Comparison of ENCODE assay signal across 1 cellular context in the genomic region with DNA sequence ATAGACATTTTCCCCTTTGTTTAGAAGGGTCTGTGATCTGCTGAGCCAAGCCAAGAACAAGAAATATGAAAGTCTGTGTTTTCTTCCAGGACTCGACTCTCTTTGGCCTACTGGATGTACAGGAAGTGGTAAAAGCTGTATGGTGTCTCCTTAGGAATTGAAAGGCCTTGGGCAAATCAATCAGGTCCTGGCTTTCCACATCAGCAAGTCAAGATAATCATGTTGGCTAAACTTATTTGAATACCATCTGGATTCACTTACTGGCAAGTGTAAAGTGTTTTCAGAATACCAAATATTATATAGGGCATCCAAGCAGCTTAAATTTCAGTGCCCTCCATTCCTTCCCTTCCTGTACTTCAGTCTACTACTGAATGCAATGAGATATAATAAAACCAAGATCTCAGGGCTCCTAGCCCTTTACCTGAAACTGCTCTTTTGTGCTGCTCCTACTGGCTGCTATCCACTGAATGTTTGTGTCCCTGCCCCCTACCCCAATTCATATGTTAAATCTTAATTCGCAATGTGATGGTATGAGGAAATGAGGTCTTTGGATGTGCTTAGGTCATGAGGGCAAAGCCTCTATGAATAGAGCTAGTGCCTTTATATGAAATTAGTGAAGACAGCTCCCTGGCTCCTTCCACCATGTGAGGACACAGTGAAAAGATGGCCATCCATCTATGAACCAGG.
TF ChIP-seq lines count a peak whose summit lies in the region.

No MANE protein-coding gene starts in this region.

TF ChIP-seq in WTC11, 78 proteins besides CTCF, POLR2A, EP300 and RAD21 (continued from another document):
- TF ChIP-seq STAT6 (CRISPR knock-in tag; conservative IDR thresholded peaks at IDR 0.05; ENCODE audit: low read depth) (no peak), JAZF1 (CRISPR knock-in tag; IDR thresholded peaks at IDR 0.05) (no peak), SMAD3 (CRISPR knock-in tag; IDR thresholded peaks at IDR 0.05; ENCODE audit: borderline replicate concordance) (no peak), MYBL2 (CRISPR knock-in tag; IDR thresholded peaks at IDR 0.05) (no peak), NFYB (CRISPR knock-in tag; conservative IDR thresholded peaks at IDR 0.05; ENCODE audit: low read depth) (no peak), GABPB1 (CRISPR knock-in tag; IDR thresholded peaks at IDR 0.05) (no peak), TEAD1 (CRISPR knock-in tag; IDR thresholded peaks at IDR 0.05) (no peak), SP1 (CRISPR knock-in tag; conservative IDR thresholded peaks at IDR 0.05) (no peak), ATF1 (CRISPR knock-in tag; IDR thresholded peaks at IDR 0.05) (no peak), RELA (CRISPR knock-in tag; IDR thresholded peaks at IDR 0.05; ENCODE audit: borderline replicate concordance) (no peak)
- TF ChIP-seq, protein P1, sequence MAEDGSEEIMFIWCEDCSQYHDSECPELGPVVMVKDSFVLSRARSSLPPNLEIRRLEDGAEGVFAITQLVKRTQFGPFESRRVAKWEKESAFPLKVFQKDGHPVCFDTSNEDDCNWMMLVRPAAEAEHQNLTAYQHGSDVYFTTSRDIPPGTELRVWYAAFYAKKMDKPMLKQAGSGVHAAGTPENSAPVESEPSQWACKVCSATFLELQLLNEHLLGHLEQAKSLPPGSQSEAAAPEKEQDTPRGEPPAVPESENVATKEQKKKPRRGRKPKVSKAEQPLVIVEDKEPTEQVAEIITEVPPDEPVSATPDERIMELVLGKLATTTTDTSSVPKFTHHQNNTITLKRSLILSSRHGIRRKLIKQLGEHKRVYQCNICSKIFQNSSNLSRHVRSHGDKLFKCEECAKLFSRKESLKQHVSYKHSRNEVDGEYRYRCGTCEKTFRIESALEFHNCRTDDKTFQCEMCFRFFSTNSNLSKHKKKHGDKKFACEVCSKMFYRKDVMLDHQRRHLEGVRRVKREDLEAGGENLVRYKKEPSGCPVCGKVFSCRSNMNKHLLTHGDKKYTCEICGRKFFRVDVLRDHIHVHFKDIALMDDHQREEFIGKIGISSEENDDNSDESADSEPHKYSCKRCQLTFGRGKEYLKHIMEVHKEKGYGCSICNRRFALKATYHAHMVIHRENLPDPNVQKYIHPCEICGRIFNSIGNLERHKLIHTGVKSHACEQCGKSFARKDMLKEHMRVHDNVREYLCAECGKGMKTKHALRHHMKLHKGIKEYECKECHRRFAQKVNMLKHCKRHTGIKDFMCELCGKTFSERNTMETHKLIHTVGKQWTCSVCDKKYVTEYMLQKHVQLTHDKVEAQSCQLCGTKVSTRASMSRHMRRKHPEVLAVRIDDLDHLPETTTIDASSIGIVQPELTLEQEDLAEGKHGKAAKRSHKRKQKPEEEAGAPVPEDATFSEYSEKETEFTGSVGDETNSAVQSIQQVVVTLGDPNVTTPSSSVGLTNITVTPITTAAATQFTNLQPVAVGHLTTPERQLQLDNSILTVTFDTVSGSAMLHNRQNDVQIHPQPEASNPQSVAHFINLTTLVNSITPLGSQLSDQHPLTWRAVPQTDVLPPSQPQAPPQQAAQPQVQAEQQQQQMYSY (CRISPR knock-in tag; IDR thresholded peaks at IDR 0.05) = no peak
